8 cellular contexts compared by ENCODE assay signal in genomic region chr1:167517535-167518330, GRCh38. TPM values are rescaled to one million over a fixed set of nuclear protein-coding genes. Genes with fewer than 3 reads are reported as not detected.
DNase-seq lines count a peak whose midpoint lies in the region; ATAC-seq and TF ChIP-seq lines count a peak whose summit lies in the region.
"Had no signal": no experiment of that assay in that cellular context is flagged by ENCODE, and none has a peak within 500 bp of the region (broad histone marks: within the 10 kb centered on the region; RNA-seq: fewer than 3 reads in every experiment).

No MANE protein-coding gene starts in this region.

- intact Hi-C loops in posterior vena cava (cut with DNase I), result no loop called here
- intact Hi-C loops in upper lobe of right lung (cut with DNase I), result no loop called here

- peaks cover 42% of the 10 kb centered on the region for H3K36me3 Mint-ChIP-seq in T-helper 1 cell treated with Interleukin-12 subunit alpha and Interleukin-12 subunit beta and Interleukin-4 antibody, amounts not matched to agents 30 μg/mL and 1 μg/mL, for 36 hours (ENCODE audit: low read depth)
- H3K36me3 Mint-ChIP-seq in type B pancreatic cell, result no peaks in the 10 kb centered on the region

- peak; percentile 87 for DNase-seq in activated T-helper 9 cell treated with anti-CD3 and anti-CD28 coated beads, Interleukin-2, amount 50 U/mL, for 16 hours (ENCODE audit: low read depth)
- DNase-seq in posterior vena cava (ENCODE audit: low spot score) (peak; percentile 83), upper lobe of right lung (no peak), NCI-H345 (lab: John Stamatoyannopoulos, UW) (no peak), type B pancreatic cell (ENCODE audit: extremely low spot score, unreplicated experiment) (no peak), NCI-H1694 treated with DMSO at 0.1 percent for 48 hours (lab: John Stamatoyannopoulos, UW) (no peak)
- DNase-seq: NCI-H1092 treated with DMSO at 0.1 percent for 48 hours had no signal

- H3K27me3 Mint-ChIP-seq in T-helper 1 cell treated with Interleukin-12 subunit alpha and Interleukin-12 subunit beta and Interleukin-4 antibody, amounts not matched to agents 30 μg/mL and 1 μg/mL, for 36 hours (ENCODE audit: low read depth), result peaks cover 12% of the 10 kb centered on the region
- peaks cover 4% of the 10 kb centered on the region for H3K27me3 Mint-ChIP-seq in type B pancreatic cell

- H3K4me3 ChIP-seq in upper lobe of right lung, result peak overlapping the region; percentile 36

- H3K27ac Mint-ChIP-seq in T-helper 1 cell treated with Interleukin-12 subunit alpha and Interleukin-12 subunit beta and Interleukin-4 antibody, amounts not matched to agents 30 μg/mL and 1 μg/mL, for 36 hours, result peak overlapping the region; percentile 99
- H3K27ac Mint-ChIP-seq in type B pancreatic cell, result no peak overlapping the region

- no peaks in the 10 kb centered on the region for H3K4me1 ChIP-seq in upper lobe of right lung

- no peaks in the 10 kb centered on the region for H3K36me3 ChIP-seq in upper lobe of right lung

- TF ChIP-seq CTCF in upper lobe of right lung (IDR thresholded peaks at IDR 0.05), result no peak
- no peak for TF ChIP-seq CTCF in type B pancreatic cell (conservative IDR thresholded peaks at IDR 0.05)

- no peaks in the 10 kb centered on the region for H3K27me3 ChIP-seq in upper lobe of right lung

- peak overlapping the region; percentile 48 for H3K27ac ChIP-seq in upper lobe of right lung

- no peaks in the 10 kb centered on the region for H3K9me3 Mint-ChIP-seq in T-helper 1 cell treated with Interleukin-12 subunit alpha and Interleukin-12 subunit beta and Interleukin-4 antibody, amounts not matched to agents 30 μg/mL and 1 μg/mL, for 36 hours
- peaks cover 3% of the 10 kb centered on the region for H3K9me3 Mint-ChIP-seq in type B pancreatic cell

- no peaks in the 10 kb centered on the region for H3K9me3 ChIP-seq in upper lobe of right lung

- peak; percentile 75 for ATAC-seq in upper lobe of right lung

- peak overlapping the region; percentile 100 for H3K4me3 Mint-ChIP-seq in T-helper 1 cell treated with Interleukin-12 subunit alpha and Interleukin-12 subunit beta and Interleukin-4 antibody, amounts not matched to agents 30 μg/mL and 1 μg/mL, for 36 hours
- no peak overlapping the region for H3K4me3 Mint-ChIP-seq in type B pancreatic cell

- H3K4me1 Mint-ChIP-seq in T-helper 1 cell treated with Interleukin-12 subunit alpha and Interleukin-12 subunit beta and Interleukin-4 antibody, amounts not matched to agents 30 μg/mL and 1 μg/mL, for 36 hours (ENCODE audit: low read depth), result peaks cover 47% of the 10 kb centered on the region
- no peaks in the 10 kb centered on the region for H3K4me1 Mint-ChIP-seq in type B pancreatic cell (ENCODE audit: unreplicated experiment)

RNA-seq across cellular contexts. Expression of gene CD247, which starts 0.6 kb away (rescaled TPM):
- 1 to 10 TPM; 1.3 to 2.0 TPM for total RNA-seq in posterior vena cava
- total RNA-seq in upper lobe of right lung, result 8.9 TPM
- total RNA-seq in type B pancreatic cell (ENCODE audit: low replicate concordance), result 0.29 and 0.58 TPM in 2 replicates

RNA-seq across cellular contexts. Expression of gene CREG1, which starts 35.8 kb away (rescaled TPM):
- total RNA-seq in posterior vena cava (100 to 1,000 TPM; 105 to 138 TPM), upper lobe of right lung (171 TPM), type B pancreatic cell (ENCODE audit: low replicate concordance) (39.5 and 54.9 TPM in 2 replicates)

Comparison
In these comparisons a context has a peak if more than half of its experiments do, and no peak if none do; other contexts are left out.
1. DNase-seq: peak in activated T-helper 9 cell treated with anti-CD3 and anti-CD28 coated beads, Interleukin-2, amount 50 U/mL, for 16 hours (single experiment) and posterior vena cava (single experiment); none in upper lobe of right lung (single experiment), NCI-H345 (single experiment), type B pancreatic cell (single experiment) and NCI-H1694 treated with DMSO at 0.1 percent for 48 hours (single experiment).